ENCODE assay signal across 13 cellular contexts in genomic region chr6:104526383-104526782, GRCh38.
DNase-seq lines count a peak whose midpoint lies in the region; ATAC-seq, FAIRE-seq and TF ChIP-seq lines count a peak whose summit lies in the region.
"Had no signal": no experiment of that assay in that cellular context is flagged by ENCODE, and none has a peak within 500 bp of the region (broad histone marks: within the 10 kb centered on the region; RNA-seq: fewer than 3 reads in every experiment).

No MANE protein-coding gene starts in this region.

- no peak overlapping the region for H3K9ac ChIP-seq in endocrine pancreas (ENCODE audit: control insufficient read depth, insufficient read depth, low read length)

- peak; percentile 76 to 82 (median 78) for ATAC-seq in pancreas
- ATAC-seq in GM19397 (IDR thresholded peaks at IDR 0.05; ENCODE audit: unreplicated experiment), result no peak
- ATAC-seq in HG02798 (IDR thresholded peaks at IDR 0.05; ENCODE audit: poor library complexity, unreplicated experiment), result no peak

- no peak for FAIRE-seq in pancreas (lab: Jason Lieb, UNC)

- H3K9me3 Mint-ChIP-seq in HFFc6, result no peaks in the 10 kb centered on the region
- H3K9me3 Mint-ChIP-seq: activated CD4-positive, alpha-beta T cell treated with anti-CD3 and anti-CD28 coated beads, Interleukin-2, amount 10 ng/mL, durations not matched to agents 24 days and 14 days; naive thymus-derived CD4-positive, alpha-beta T cell had no signal

- H3K36me3 Mint-ChIP-seq in HFFc6 (ENCODE audit: low read depth), result no peaks in the 10 kb centered on the region
- H3K36me3 Mint-ChIP-seq: activated naive CD8-positive, alpha-beta T cell; naive thymus-derived CD4-positive, alpha-beta T cell had no signal

- no peaks in the 10 kb centered on the region for H3K4me1 Mint-ChIP-seq in HFFc6 (ENCODE audit: low read depth)

- H3K27me3 Mint-ChIP-seq in HFFc6 (ENCODE audit: insufficient read depth), result peaks cover 7% of the 10 kb centered on the region

- H3K27ac Mint-ChIP-seq in HFFc6, result no peak overlapping the region
- H3K27ac Mint-ChIP-seq: activated CD4-positive, alpha-beta T cell treated with anti-CD3 and anti-CD28 coated beads, Interleukin-2, amount 10 ng/mL, durations not matched to agents 24 days and 14 days; activated naive CD8-positive, alpha-beta T cell; naive thymus-derived CD4-positive, alpha-beta T cell had no signal

- H3K4me3 ChIP-seq in endocrine pancreas (ENCODE audit: control insufficient read depth, insufficient read depth, low read length), result peak overlapping the region; percentile 88
- H3K4me3 ChIP-seq in pancreas, result peak overlapping the region in 1 of 4 donors; percentile 30
- H3K4me3 ChIP-seq: colonic mucosa, SJSA1 had no signal

- no peaks in the 10 kb centered on the region for H3K36me3 ChIP-seq in endocrine pancreas (ENCODE audit: control insufficient read depth, insufficient read depth, low read length)
- H3K36me3 ChIP-seq in pancreas, result no peaks in the 10 kb centered on the region
- H3K36me3 ChIP-seq: colonic mucosa, SJSA1 had no signal

- peaks cover 11% of the 10 kb centered on the region for H3K4me1 ChIP-seq in endocrine pancreas (ENCODE audit: control insufficient read depth, insufficient read depth, low read length)
- H3K4me1 ChIP-seq in pancreas, result peaks cover 9 to 15% (median 11%) of the 10 kb centered on the region in 3 donors
- H3K4me1 ChIP-seq: colonic mucosa, SJSA1 had no signal

- no peak overlapping the region for H3K4me3 Mint-ChIP-seq in HFFc6

- TF ChIP-seq CTCF in pancreas (IDR thresholded peaks at IDR 0.05) (no peak), HFFc6 (IDR thresholded peaks at IDR 0.05) (no peak)

- no peaks in the 10 kb centered on the region for H3K27me3 ChIP-seq in endocrine pancreas (ENCODE audit: control insufficient read depth, insufficient read depth, low read length)
- H3K27me3 ChIP-seq in pancreas, result peaks cover 0 to 7% (median 0%) of the 10 kb centered on the region in 4 donors
- H3K27me3 ChIP-seq: colonic mucosa had no signal

- no peak overlapping the region for H3K27ac ChIP-seq in pancreas
- H3K27ac ChIP-seq: colonic mucosa, SJSA1 had no signal

- 4 to 10% methylated on average over 6 of the region's 6 CpGs for WGBS in pancreas, 2 donors

- intact Hi-C loops in pancreas (cut with DNase I), result no loop called here

- DNase-seq in HuH-7 (ENCODE audit: low spot score) (peak; percentile 12), NCI-H748 (lab: John Stamatoyannopoulos, UW; ENCODE audit: unreplicated experiment) (peak; percentile 72), pancreas (peak in 2 of 6 donors; percentile 8), HFFc6 (no peak), kidney glomerular epithelial cell (lab: John Stamatoyannopoulos, UW) (no peak)

- H3K9me3 ChIP-seq in endocrine pancreas (ENCODE audit: control insufficient read depth, low read length) (no peaks in the 10 kb centered on the region), pancreas (no peaks in the 10 kb centered on the region)
- H3K9me3 ChIP-seq: colonic mucosa, SJSA1 had no signal

Comparison
In these comparisons a context has a peak if more than half of its experiments do, and no peak if none do; other contexts are left out.
1. DNase-seq: peak in HuH-7 (single experiment) and NCI-H748 (single experiment); none in HFFc6 (single experiment) and kidney glomerular epithelial cell (single experiment).
2. ATAC-seq: peak in pancreas (4 of 4); none in GM19397 (single experiment) and HG02798 (single experiment).